In genomic region chr11:43556269-43556668, GRCh38 we compare ENCODE assay signal across 2 cellular contexts.
TF ChIP-seq lines count a peak whose summit lies in the region.

No MANE protein-coding gene starts in this region.

TF ChIP-seq in A549, 52 proteins besides CTCF, POLR2A, EP300 and RAD21:
- TF ChIP-seq REST (IDR thresholded peaks at IDR 0.05) (no peak), USF2 (IDR thresholded peaks at IDR 0.05) (no peak), HEYL (CRISPR knock-in tag; IDR thresholded peaks at IDR 0.05) (no peak), MAX (IDR thresholded peaks at IDR 0.05) (no peak), RFX5 (IDR thresholded peaks at IDR 0.05) (no peak), ZFP36 (IDR thresholded peaks at IDR 0.05; ENCODE audit: borderline replicate concordance, partially characterized antibody) (no peak), CHD2 (IDR thresholded peaks at IDR 0.05; ENCODE audit: low read length, partially characterized antibody) (no peak), EHMT2 (IDR thresholded peaks at IDR 0.05; ENCODE audit: low read depth) (no peak), SREBF2 (IDR thresholded peaks at IDR 0.05) (no peak), TFCP2L1 (CRISPR knock-in tag; IDR thresholded peaks at IDR 0.05) (no peak), FOSB (CRISPR knock-in tag; IDR thresholded peaks at IDR 0.05) (no peak), ZC3H11A (IDR thresholded peaks at IDR 0.05) (no peak)

TF ChIP-seq in GM23338, 12 proteins besides CTCF, POLR2A, EP300 and RAD21 (continued from another document):
- TF ChIP-seq ZNF462 (CRISPR knock-in tag; IDR thresholded peaks at IDR 0.05) (no peak), EZH2phosphoT487 (IDR thresholded peaks at IDR 0.05; ENCODE audit: unreplicated experiment) (no peak), REST (IDR thresholded peaks at IDR 0.05; ENCODE audit: unreplicated experiment) (no peak), ZNF331 (CRISPR knock-in tag; IDR thresholded peaks at IDR 0.05; ENCODE audit: low read depth) (no peak), EZH2 (IDR thresholded peaks at IDR 0.05; ENCODE audit: low read depth, unreplicated experiment) (no peak), CREB1 (CRISPR knock-in tag; IDR thresholded peaks at IDR 0.05; ENCODE audit: low read depth) (no peak), ZNF114 (CRISPR knock-in tag; IDR thresholded peaks at IDR 0.05) (no peak), POLR2AphosphoS5 (IDR thresholded peaks at IDR 0.05; ENCODE audit: low read depth) (no peak), JUNB (IDR thresholded peaks at IDR 0.05; ENCODE audit: unreplicated experiment) (no peak), ETS1 (IDR thresholded peaks at IDR 0.05) (no peak)
